8 cellular contexts compared by ENCODE assay signal in the genomic region with DNA sequence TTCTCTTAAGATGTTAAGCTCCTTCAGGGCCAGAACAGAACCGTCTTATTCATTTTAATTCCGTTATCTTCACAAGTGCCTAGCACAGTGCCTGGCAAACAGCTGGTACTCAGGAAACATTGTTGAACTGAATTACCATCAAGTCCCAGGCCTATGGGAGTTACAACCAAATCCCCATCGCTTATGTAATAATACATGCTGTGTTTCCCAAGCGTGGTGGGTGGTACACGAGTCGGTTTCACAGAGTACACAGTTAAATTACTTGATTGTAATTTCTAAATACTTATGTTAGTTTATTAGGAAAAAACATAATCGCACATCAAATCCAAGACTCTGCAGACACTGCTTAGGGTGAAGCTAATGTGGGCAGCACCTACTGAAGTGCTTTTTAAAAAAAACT. TPM values are rescaled to one million over a fixed set of nuclear protein-coding genes. Genes with fewer than 3 reads are reported as not detected.
A peak's percentile ranks its signal among the peaks of the same experiment; 100 is the strongest.
DNase-seq lines count a peak whose midpoint lies in the region; ATAC-seq and TF ChIP-seq lines count a peak whose summit lies in the region.

No MANE protein-coding gene starts in this region.

- no peaks in the 10 kb centered on the region for H4K20me1 ChIP-seq in SK-N-SH (ENCODE audit: insufficient read depth)
- no peaks in the 10 kb centered on the region for H4K20me1 ChIP-seq in fibroblast of lung (ENCODE audit: control insufficient read depth, extremely low read depth, insufficient read depth, low read length)

- CTCF ChIA-PET in SK-N-SH (lab: Yijun Ruan, JAX): interaction anchor here (2.9 kb wide), 1 partner anchor 19 kb away, joined by 19 read pairs; no protein-coding TSS in a partner anchor

- H3K4me1 ChIP-seq in SK-N-SH (ENCODE audit: control insufficient read depth in 1 of 2, insufficient read depth in 2 of 2, low read depth in 1 of 2, low read length in 1 of 2) (peaks cover 6 to 9% of the 10 kb centered on the region in 2 experiments; a peak in 3 of 4 replicates), fibroblast of lung (ENCODE audit: control insufficient read depth, extremely low read depth, insufficient read depth, low read length) (peaks cover 2% of the 10 kb centered on the region)

- peak overlapping the region; percentile 88 to 100 for H3K27ac ChIP-seq in SK-N-SH (ENCODE audit: low read depth in 2 of 2, low read length in 1 of 2)
- peak overlapping the region; percentile 80 for H3K27ac ChIP-seq in fibroblast of lung (ENCODE audit: insufficient read depth, low read length)

- H3K79me2 ChIP-seq in SK-N-SH (ENCODE audit: insufficient read depth): peaks cover 56% of the 10 kb centered on the region
- H3K79me2 ChIP-seq in fibroblast of lung (ENCODE audit: control insufficient read depth, insufficient read depth, low read length): peaks cover 25% of the 10 kb centered on the region

- TF ChIP-seq EP300 in SK-N-SH (IDR thresholded peaks at IDR 0.05; ENCODE audit: borderline replicate concordance in 1 of 2, low read depth in 1 of 2, low read length in 1 of 2): no peak

- H3K4me2 ChIP-seq in SK-N-SH: peak overlapping the region; percentile 94
- peak overlapping the region; percentile 88 for H3K4me2 ChIP-seq in fibroblast of lung (ENCODE audit: extremely low read depth, insufficient read depth, low read length)

- WGBS in SK-N-SH (ENCODE audit: low lambda C conversion rate): 8% methylated on average over 7 of the region's 7 CpGs

- H3F3A ChIP-seq in SK-N-SH (replicated peaks; ENCODE audit: insufficient read depth): peaks cover 3% of the 10 kb centered on the region

- peaks cover 31% of the 10 kb centered on the region for H3K36me3 Mint-ChIP-seq in stimulated activated naive CD8-positive, alpha-beta T cell treated with anti-CD3 and anti-CD28 coated beads, Interleukin-15, Interleukin-2, amounts not matched to agents 100 ng/mL and 50 ng/mL, for 24 hours (ENCODE audit: low read depth)

- ATAC-seq in stimulated activated naive CD8-positive, alpha-beta T cell treated with anti-CD3 and anti-CD28 coated beads, Interleukin-15, Interleukin-2, amounts not matched to agents 100 U/mL and 50 U/mL, for 24 hours: no peak
- no peak for ATAC-seq in HG03354 (IDR thresholded peaks at IDR 0.05; ENCODE audit: poor library complexity, severe bottlenecking, unreplicated experiment)

- H3K9me3 ChIP-seq in SK-N-SH (no peaks in the 10 kb centered on the region), fibroblast of lung (ENCODE audit: control insufficient read depth, insufficient read depth, low read depth, low read length) (no peaks in the 10 kb centered on the region)

- no peak for DNase-seq in stimulated activated naive CD8-positive, alpha-beta T cell treated with anti-CD3 and anti-CD28 coated beads, Interleukin-15, Interleukin-2, amounts not matched to agents 100 U/mL and 50 U/mL, for 24 hours
- peak; percentile 13 for DNase-seq in SK-N-SH
- peak; percentile 13 to 24 for DNase-seq in fibroblast of lung (ENCODE audit: low read depth in 2 of 2)
- peak; percentile 29 for DNase-seq in pons (ENCODE audit: low spot score)
- no peak for DNase-seq in NCI-H1417 treated with DMSO at 0.1 percent for 48 hours (lab: John Stamatoyannopoulos, UW)
- DNase-seq in NCI-H524 treated with DMSO at 0.1 percent for 48 hours (lab: John Stamatoyannopoulos, UW): no peak

- POLR2A ChIA-PET in SK-N-SH (lab: Yijun Ruan, JAX): interaction anchor here (3.0 kb wide), 1 partner anchor 36 kb away, joined by 12 read pairs; a partner anchor contains a TSS

- H3K4me3 ChIP-seq in SK-N-SH (ENCODE audit: low read depth in 2 of 2, low read length in 1 of 2) (peak overlapping the region; percentile 95 to 96), fibroblast of lung (replicated peaks in 1 of 4; ENCODE audit: control extremely low read depth in 1 of 4, insufficient read depth in 1 of 4, low read depth in 3 of 4, low read length in 4 of 4) (peak overlapping the region; percentile 83 to 96 (median 90))

- TF ChIP-seq CTCF in SK-N-SH (IDR thresholded peaks at IDR 0.05): no peak
- TF ChIP-seq CTCF in fibroblast of lung (conservative IDR thresholded peaks at IDR 0.05 in 1 of 2, IDR thresholded peaks at IDR 0.05 in 1 of 2; ENCODE audit: low read depth in 1 of 2, low read length in 2 of 2): no peak

- H3K4me1 Mint-ChIP-seq in stimulated activated naive CD8-positive, alpha-beta T cell treated with anti-CD3 and anti-CD28 coated beads, Interleukin-15, Interleukin-2, amounts not matched to agents 100 ng/mL and 50 ng/mL, for 24 hours (ENCODE audit: low read depth): peaks cover 39% of the 10 kb centered on the region

- H3K36me3 ChIP-seq in SK-N-SH (replicated peaks in 1 of 2; ENCODE audit: control insufficient read depth in 1 of 2, insufficient read depth in 2 of 2, low read length in 1 of 2): peaks cover 21 to 24% of the 10 kb centered on the region in 2 experiments
- peaks cover 2% of the 10 kb centered on the region for H3K36me3 ChIP-seq in fibroblast of lung (ENCODE audit: control insufficient read depth, insufficient read depth, low read length)

- H3K9ac ChIP-seq in SK-N-SH (peak overlapping the region; percentile 90), fibroblast of lung (ENCODE audit: insufficient read depth, low read length) (peak overlapping the region; percentile 84)

- H3K9me2 ChIP-seq in SK-N-SH: no peaks in the 10 kb centered on the region

- H3K27me3 ChIP-seq in SK-N-SH (ENCODE audit: insufficient read depth) (no peaks in the 10 kb centered on the region), fibroblast of lung (ENCODE audit: control insufficient read depth, insufficient read depth, low read length) (no peaks in the 10 kb centered on the region)

- H2AFZ ChIP-seq in SK-N-SH (ENCODE audit: low read depth) (peak overlapping the region; percentile 86), fibroblast of lung (ENCODE audit: low read length) (peak overlapping the region; percentile 99)

- TF ChIP-seq RAD21 in SK-N-SH (IDR thresholded peaks at IDR 0.05; ENCODE audit: low read length): no peak

- H3K4me3 Mint-ChIP-seq in stimulated activated naive CD8-positive, alpha-beta T cell treated with anti-CD3 and anti-CD28 coated beads, Interleukin-15, Interleukin-2, amounts not matched to agents 100 ng/mL and 50 ng/mL, for 24 hours: peak overlapping the region; percentile 100

- peak overlapping the region; percentile 100 for H3K27ac Mint-ChIP-seq in stimulated activated naive CD8-positive, alpha-beta T cell treated with anti-CD3 and anti-CD28 coated beads, Interleukin-15, Interleukin-2, amounts not matched to agents 100 ng/mL and 50 ng/mL, for 24 hours

- no peaks in the 10 kb centered on the region for H3K9me3 Mint-ChIP-seq in stimulated activated naive CD8-positive, alpha-beta T cell treated with anti-CD3 and anti-CD28 coated beads, Interleukin-15, Interleukin-2, amounts not matched to agents 100 ng/mL and 50 ng/mL, for 24 hours

- no peaks in the 10 kb centered on the region for H3K27me3 Mint-ChIP-seq in stimulated activated naive CD8-positive, alpha-beta T cell treated with anti-CD3 and anti-CD28 coated beads, Interleukin-15, Interleukin-2, amounts not matched to agents 100 ng/mL and 50 ng/mL, for 24 hours

TF ChIP-seq in SK-N-SH, 30 proteins besides CTCF, POLR2A, EP300 and RAD21:
- TF ChIP-seq SMC3 (IDR thresholded peaks at IDR 0.05; ENCODE audit: low read depth, low read length): no peak

RNA-seq across cellular contexts. Expression of a gene that starts 1.0 kb away (rescaled TPM):
- polyA plus RNA-seq in SK-N-SH (2012; rRNA removed) (14.0 and 17.8 TPM in 2 replicates), fibroblast of lung (21.1 and 23.2 TPM in 2 replicates)
- 14.7 and 15.7 TPM in 2 replicates for polyA plus RNA-seq in SK-N-SH (2012; cell fraction: cytosol; rRNA removed)
- 17.9 and 40.1 TPM in 2 replicates for polyA plus RNA-seq in SK-N-SH (2012; cell fraction: nucleus; rRNA removed)
- total RNA-seq in fibroblast of lung: 46.7 and 71.5 TPM in 2 replicates
- 14.1 and 15.4 TPM in 2 replicates for polyA plus RNA-seq in fibroblast of lung (2012)
- polyA minus RNA-seq in fibroblast of lung (ENCODE audit: low replicate concordance): 6.1 and 11.0 TPM in 2 replicates

RNA-seq across cellular contexts. Expression of a gene that starts 36.4 kb away (rescaled TPM):
- polyA plus RNA-seq in SK-N-SH (2012; rRNA removed) (7.8 and 11.4 TPM in 2 replicates), fibroblast of lung (14.1 and 20.9 TPM in 2 replicates)
- polyA plus RNA-seq in SK-N-SH (2012; cell fraction: cytosol; rRNA removed): 11.3 and 12.2 TPM in 2 replicates
- polyA plus RNA-seq in SK-N-SH (2012; cell fraction: nucleus; rRNA removed): 9.3 and 17.3 TPM in 2 replicates
- total RNA-seq in fibroblast of lung: 27.7 and 33.5 TPM in 2 replicates
- polyA plus RNA-seq in fibroblast of lung (2012): 13.2 and 17.7 TPM in 2 replicates
- 4.0 and 4.6 TPM in 2 replicates for polyA minus RNA-seq in fibroblast of lung (ENCODE audit: low replicate concordance)

Comparison
In these comparisons a context has a peak if more than half of its experiments do, and no peak if none do; other contexts are left out.
1. DNase-seq: peak in SK-N-SH (single experiment), fibroblast of lung (2 of 2) and pons (single experiment); none in stimulated activated naive CD8-positive, alpha-beta T cell treated with anti-CD3 and anti-CD28 coated beads, Interleukin-15, Interleukin-2, amounts not matched to agents 100 U/mL and 50 U/mL, for 24 hours (single experiment), NCI-H1417 treated with DMSO at 0.1 percent for 48 hours (single experiment) and NCI-H524 treated with DMSO at 0.1 percent for 48 hours (single experiment).